ENCODE assay signal across 16 cellular contexts in the genomic region with DNA sequence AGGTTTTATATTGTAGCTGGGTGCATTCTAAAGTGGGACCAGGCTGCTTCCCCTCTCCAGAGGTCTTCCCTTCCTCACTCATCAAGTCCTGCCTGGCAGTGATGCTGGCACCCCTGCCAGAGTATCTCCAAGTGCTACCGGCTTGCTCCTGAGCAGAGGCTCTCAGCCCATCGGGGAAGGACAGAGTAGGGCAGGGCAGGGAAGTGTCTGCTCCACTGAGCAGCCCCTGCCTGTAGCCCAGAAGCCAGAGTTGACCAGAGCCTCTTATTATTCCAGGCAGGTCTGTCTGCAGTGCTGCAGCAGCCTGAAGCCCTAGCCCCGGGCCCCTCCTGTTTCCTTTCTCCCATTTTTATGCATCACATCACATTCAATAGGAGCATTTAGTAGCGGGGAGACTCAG. TPM values are rescaled to one million over a fixed set of nuclear protein-coding genes. Genes with fewer than 3 reads are reported as not detected.
DNase-seq lines count a peak whose midpoint lies in the region; ATAC-seq and TF ChIP-seq lines count a peak whose summit lies in the region.
"Had no signal": no experiment of that assay in that cellular context is flagged by ENCODE, and none has a peak within 500 bp of the region (broad histone marks: within the 10 kb centered on the region; RNA-seq: fewer than 3 reads in every experiment).

No MANE protein-coding gene starts in this region.

- ATAC-seq in CD4-positive, alpha-beta T cell (ENCODE audit: poor library complexity), result no peak
- ATAC-seq in natural killer cell treated with Interleukin-12 subunit alpha and Interleukin-12 subunit beta and Interleukin-15 and Interleukin-18, amount 100 ng/mL, for 72 hours, result no peak
- no peak for ATAC-seq in GM21423 (IDR thresholded peaks at IDR 0.05; ENCODE audit: unreplicated experiment)
- no peak for ATAC-seq in GM19351 (IDR thresholded peaks at IDR 0.05; ENCODE audit: unreplicated experiment)

- H3K4me1 Mint-ChIP-seq in CD4-positive, alpha-beta T cell (ENCODE audit: low read depth), result peaks cover 85% of the 10 kb centered on the region
- H3K4me1 Mint-ChIP-seq in HFFc6 (ENCODE audit: low read depth), result peaks cover 64% of the 10 kb centered on the region
- peaks cover 65% of the 10 kb centered on the region for H3K4me1 Mint-ChIP-seq in endothelial cell (ENCODE audit: unreplicated experiment)
- peaks cover 66 to 80% of the 10 kb centered on the region in 2 donors for H3K4me1 Mint-ChIP-seq in natural killer cell treated with Interleukin-12 subunit alpha and Interleukin-12 subunit beta and Interleukin-15 and Interleukin-18, amount 100 ng/mL, for 72 hours (ENCODE audit: low read depth in 2 of 2)

- peaks cover 33% of the 10 kb centered on the region for H3K36me3 Mint-ChIP-seq in CD4-positive, alpha-beta T cell (ENCODE audit: low read depth)
- peaks cover 23% of the 10 kb centered on the region for H3K36me3 Mint-ChIP-seq in HFFc6 (ENCODE audit: low read depth)
- H3K36me3 Mint-ChIP-seq in endothelial cell (ENCODE audit: low read depth, unreplicated experiment), result peaks cover 23% of the 10 kb centered on the region
- H3K36me3 Mint-ChIP-seq in natural killer cell treated with Interleukin-12 subunit alpha and Interleukin-12 subunit beta and Interleukin-15 and Interleukin-18, amount 100 ng/mL, for 72 hours, result peaks cover 7% of the 10 kb centered on the region

- H3K27me3 ChIP-seq in CD4-positive, alpha-beta T cell (ENCODE audit: control insufficient read depth, insufficient read depth, low read length), result no peaks in the 10 kb centered on the region

- no peak for DNase-seq in CD4-positive, alpha-beta T cell
- DNase-seq in HFFc6 (no peak), endothelial cell (ENCODE audit: low spot score) (no peak), GF-D8 (lab: John Stamatoyannopoulos, UW) (no peak)
- DNase-seq in natural killer cell treated with Interleukin-12 subunit alpha and Interleukin-12 subunit beta and Interleukin-15 and Interleukin-18, amount 100 ng/mL, for 72 hours (ENCODE audit: low spot score), result no peak
- DNase-seq in activated CD4-positive, alpha-beta T cell treated with anti-CD3 and anti-CD28 coated beads, Interleukin-2, amount 50 U/mL, for 1 hour, result no peak
- DNase-seq: activated gamma-delta T cell; DMS 273 treated with DMSO at 0.1 percent for 48 hours; mammary epithelial cell; NCI-H1694; NCI-H446 treated with DMSO at 0.1 percent for 48 hours; SIG-M5; stimulated activated CD4-positive, alpha-beta T cell treated with anti-CD3 and anti-CD28 coated beads, Interleukin-4, amount 100 ng/mL, for 24 hours had no signal

- no peak overlapping the region for H3K4me3 Mint-ChIP-seq in CD4-positive, alpha-beta T cell
- H3K4me3 Mint-ChIP-seq in HFFc6, result no peak overlapping the region
- no peak overlapping the region for H3K4me3 Mint-ChIP-seq in endothelial cell (ENCODE audit: unreplicated experiment)
- H3K4me3 Mint-ChIP-seq in natural killer cell treated with Interleukin-12 subunit alpha and Interleukin-12 subunit beta and Interleukin-15 and Interleukin-18, amount 100 ng/mL, for 72 hours, result no peak overlapping the region

- H3K27ac Mint-ChIP-seq in CD4-positive, alpha-beta T cell, result peak overlapping the region; percentile 93
- H3K27ac Mint-ChIP-seq in HFFc6, result peak overlapping the region; percentile 20; the same call in 1 of the 2 replicates
- peak overlapping the region; percentile 61 for H3K27ac Mint-ChIP-seq in endothelial cell (ENCODE audit: unreplicated experiment)
- peak overlapping the region; percentile 93 to 100 for H3K27ac Mint-ChIP-seq in natural killer cell treated with Interleukin-12 subunit alpha and Interleukin-12 subunit beta and Interleukin-15 and Interleukin-18, amount 100 ng/mL, for 72 hours

- CTCF ChIA-PET in CD4-positive, alpha-beta T cell (lab: Charles Lee), result interaction anchor here (2.8 kb wide), 1 partner anchor 52 kb away, joined by 15 read pairs; no protein-coding TSS in a partner anchor

- POLR2A ChIA-PET in CD4-positive, alpha-beta T cell (lab: Charles Lee), result interaction anchor here (0.9 to 2.6 kb wide), 2 partner anchors 25 to 357 kb away, joined by 3 to 9 read pairs; no protein-coding TSS in a partner anchor

- H3K27ac ChIP-seq in CD4-positive, alpha-beta T cell (ENCODE audit: low read depth, low read length), result no peak overlapping the region
- H3K27ac ChIP-seq: thoracic aorta had no signal

- H3K9me3 Mint-ChIP-seq in CD4-positive, alpha-beta T cell, result no peaks in the 10 kb centered on the region
- H3K9me3 Mint-ChIP-seq in HFFc6, result no peaks in the 10 kb centered on the region
- H3K9me3 Mint-ChIP-seq in endothelial cell (ENCODE audit: unreplicated experiment), result no peaks in the 10 kb centered on the region
- no peaks in the 10 kb centered on the region for H3K9me3 Mint-ChIP-seq in natural killer cell treated with Interleukin-12 subunit alpha and Interleukin-12 subunit beta and Interleukin-15 and Interleukin-18, amount 100 ng/mL, for 72 hours

- no peaks in the 10 kb centered on the region for H3K9me3 ChIP-seq in CD4-positive, alpha-beta T cell (ENCODE audit: control insufficient read depth, low read length)
- H3K9me3 ChIP-seq: thoracic aorta had no signal

- no peaks in the 10 kb centered on the region for H3K27me3 Mint-ChIP-seq in CD4-positive, alpha-beta T cell
- H3K27me3 Mint-ChIP-seq in HFFc6 (ENCODE audit: insufficient read depth) (peaks cover 8% of the 10 kb centered on the region), endothelial cell (ENCODE audit: unreplicated experiment) (peaks cover 9% of the 10 kb centered on the region)
- no peaks in the 10 kb centered on the region for H3K27me3 Mint-ChIP-seq in natural killer cell treated with Interleukin-12 subunit alpha and Interleukin-12 subunit beta and Interleukin-15 and Interleukin-18, amount 100 ng/mL, for 72 hours

- intact Hi-C loops in CD4-positive, alpha-beta T cell (cut with DNase I, micrococcal nuclease), result loop anchor here (10.0 kb wide), 2 partner anchors 87 to 353 kb away; partner anchors contain the start of gene LAX1 (in 1 of the 2)

- TF ChIP-seq CTCF in CD4-positive, alpha-beta T cell (IDR thresholded peaks at IDR 0.05), result no peak
- TF ChIP-seq CTCF in HFFc6 (IDR thresholded peaks at IDR 0.05), result no peak
- TF ChIP-seq CTCF in endothelial cell (IDR thresholded peaks at IDR 0.05; ENCODE audit: unreplicated experiment), result no peak

RNA-seq across cellular contexts. Expression of gene ATP2B4, which starts 51.1 kb away (rescaled TPM):
- 10 to 100 TPM; 23.6 to 23.7 TPM for total RNA-seq in CD4-positive, alpha-beta T cell
- total RNA-seq in HFFc6 (2021; fragmentation: NEBNext Ultra II Directional; extraction: Animal tissue kit (Norgen Biotek cat#: 25700)), result 100 to 1,000 TPM; 199 to 243 (median 221) TPM
- total RNA-seq in endothelial cell (ENCODE audit: unreplicated experiment), result 137 TPM
- 100 to 1,000 TPM; 158 to 191 TPM for total RNA-seq in natural killer cell treated with Interleukin-12 subunit alpha and Interleukin-12 subunit beta and Interleukin-15 and Interleukin-18, amount 100 ng/mL, for 72 hours

Comparison
In these comparisons a context has a peak if more than half of its experiments do, and no peak if none do; other contexts are left out.
1. H3K27ac Mint-ChIP-seq: peak in every context shown above with its lines; median percentile 96 in natural killer cell treated with Interleukin-12 subunit alpha and Interleukin-12 subunit beta and Interleukin-15 and Interleukin-18, amount 100 ng/mL, for 72 hours; 93 in CD4-positive, alpha-beta T cell; 61 in endothelial cell; 20 in HFFc6.